Comparison of ENCODE assay signal across 8 cellular contexts in the genomic region with DNA sequence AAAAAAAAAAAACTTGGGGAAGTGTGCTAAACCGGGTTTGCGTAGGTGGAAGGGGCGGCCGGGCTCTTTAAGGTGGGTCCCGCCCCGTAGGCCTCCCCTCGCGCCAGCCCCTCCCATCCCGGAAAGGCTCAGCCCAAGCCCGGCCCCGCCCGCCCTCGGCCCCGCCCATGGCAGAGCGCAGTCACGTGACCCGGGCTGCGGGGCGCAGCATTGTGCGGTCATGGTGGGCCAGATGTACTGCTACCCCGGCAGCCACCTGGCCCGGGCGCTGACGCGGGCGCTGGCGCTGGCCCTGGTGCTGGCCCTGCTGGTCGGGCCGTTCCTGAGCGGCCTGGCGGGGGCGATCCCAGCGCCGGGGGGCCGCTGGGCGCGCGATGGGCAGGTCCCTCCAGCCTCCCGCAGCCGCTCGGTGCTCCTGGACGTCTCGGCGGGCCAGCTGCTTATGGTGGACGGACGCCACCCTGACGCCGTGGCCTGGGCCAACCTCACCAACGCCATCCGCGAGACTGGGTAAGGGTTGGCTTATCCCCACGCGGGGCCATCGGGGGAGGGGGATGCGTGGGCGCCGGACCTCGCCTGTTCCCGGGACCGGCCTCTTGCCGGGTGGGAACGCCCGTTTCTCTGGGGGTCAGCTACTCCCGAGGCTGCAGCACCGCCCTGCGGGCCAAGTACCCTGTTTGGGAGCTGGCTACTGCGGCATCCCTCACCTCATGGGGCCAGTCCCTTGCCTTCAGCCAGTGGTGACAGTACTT. TPM values are rescaled to one million over a fixed set of nuclear protein-coding genes. Genes with fewer than 3 reads are reported as not detected.
DNase-seq lines count a peak whose midpoint lies in the region; ATAC-seq and TF ChIP-seq lines count a peak whose summit lies in the region.

PLBD2 (plus strand) TSS at position 207 of the 752 bp plus-strand sequence; CDS start at position 221, 14 bp downstream.

- peaks cover 18% of the 10 kb centered on the region; the same call in 1 of the 2 replicates for H3F3A ChIP-seq in PC-9 (ENCODE audit: insufficient read depth, low read depth)

- intact Hi-C loops in PC-9 (cut with micrococcal nuclease; ENCODE audit: unreplicated experiment): loop anchor here (2.0 kb wide), 1 partner anchor 24 kb away; the partner anchor contains the start of gene SLC8B1

- H3K27ac ChIP-seq in PC-9: no peak within 1 kb of the TSS

- H2AFZ ChIP-seq in PC-9: peak within 1 kb of the TSS; percentile 93

- peak within 1 kb of the TSS; percentile 91 for H3K4me3 ChIP-seq in PC-9
- peak within 1 kb of the TSS; percentile 71 for H3K4me3 ChIP-seq in epithelial cell of proximal tubule (ENCODE audit: low read depth, low read length)
- peak within 1 kb of the TSS; percentile 71 for H3K4me3 ChIP-seq in mucosa of stomach (ENCODE audit: low read length)

- POLR2A ChIA-PET in PC-9 (lab: Charles Lee; ENCODE audit: unreplicated experiment): interaction anchor here (0.6 kb wide), 1 partner anchor 137 kb away, joined by 9 read pairs; no protein-coding TSS in a partner anchor

- peak; percentile 92 for ATAC-seq in GM21528 (IDR thresholded peaks at IDR 0.05; ENCODE audit: low FRiP score, unreplicated experiment)

- DNase-seq in DMS114 treated with DMSO at 0.1 percent for 48 hours (lab: John Stamatoyannopoulos, UW; ENCODE audit: unreplicated experiment) (peak; percentile 87), HuH-7.5 (ENCODE audit: low spot score) (peak; percentile 91), PC-9 (peak; percentile 75 to 90), epithelial cell of proximal tubule (ENCODE audit: low read depth) (peak; percentile 19)
- DNase-seq in activated T-cell treated with anti-CD3 and anti-CD28 coated beads, Interleukin-2, amount 50 U/mL, for 1 hour: peak; percentile 94
- DNase-seq in stimulated activated CD8-positive, alpha-beta memory T cell treated with anti-CD3 and anti-CD28 coated beads, Interleukin-4, amount 100 ng/mL, for 48 hours: peak; percentile 94

- H3K27me3 ChIP-seq in PC-9 (ENCODE audit: insufficient read depth, low read depth) (no peaks in the 10 kb centered on the region), mucosa of stomach (ENCODE audit: control insufficient read depth, insufficient read depth, low read length) (no peaks in the 10 kb centered on the region)

- H3K4me1 ChIP-seq in PC-9 (replicated peaks; ENCODE audit: insufficient read depth): peaks cover 6% of the 10 kb centered on the region; the same call in 1 of the 2 replicates
- H3K4me1 ChIP-seq in mucosa of stomach (ENCODE audit: control insufficient read depth, insufficient read depth, low read length): peaks cover 7% of the 10 kb centered on the region

- H3K9ac ChIP-seq in mucosa of stomach (ENCODE audit: low read length): peak within 1 kb of the TSS; percentile 80

- TF ChIP-seq CTCF in PC-9 (conservative IDR thresholded peaks at IDR 0.05) (no peak), epithelial cell of proximal tubule (conservative IDR thresholded peaks at IDR 0.05; ENCODE audit: low read depth, low read length) (no peak)

- no TSS peak for BruUV-seq in PC-9 (replicated peaks; lab: Mats Ljungman, UMichigan)

- no peaks in the 10 kb centered on the region for H3K9me3 ChIP-seq in PC-9 (ENCODE audit: insufficient read depth, low read depth)
- H3K9me3 ChIP-seq in mucosa of stomach (ENCODE audit: control insufficient read depth, low read length): no peaks in the 10 kb centered on the region

- peak within 1 kb of the TSS; percentile 89 for H3K4me2 ChIP-seq in PC-9

- H4K20me1 ChIP-seq in PC-9 (ENCODE audit: insufficient read depth): 0 out of 2 replicates have a peak, but pooled peaks cover 4% of the 10 kb centered on the region

- CTCF ChIA-PET in PC-9 (lab: Charles Lee): no interaction called here

- H3K36me3 ChIP-seq in PC-9 (ENCODE audit: low read depth): no peaks in the 10 kb centered on the region
- no peaks in the 10 kb centered on the region for H3K36me3 ChIP-seq in mucosa of stomach (ENCODE audit: control insufficient read depth, insufficient read depth, low read length)

- H3K9me2 ChIP-seq in PC-9 (ENCODE audit: insufficient read depth): no peaks in the 10 kb centered on the region

- no peaks in the 10 kb centered on the region for H3K79me2 ChIP-seq in PC-9 (ENCODE audit: low read depth)

RNA-seq across cellular contexts. Expression of gene PLBD2, which starts in this region (rescaled TPM):
- total RNA-seq in PC-9 (2021): 30.7 and 33.8 TPM in 2 replicates
- 15.6 and 20.1 TPM in 2 replicates for total RNA-seq in epithelial cell of proximal tubule

Comparison
In these comparisons a context has a peak if more than half of its experiments do, and no peak if none do; other contexts are left out.
1. DNase-seq: peak in every context shown above with its lines; median percentile 94 in activated T-cell treated with anti-CD3 and anti-CD28 coated beads, Interleukin-2, amount 50 U/mL, for 1 hour; 94 in stimulated activated CD8-positive, alpha-beta memory T cell treated with anti-CD3 and anti-CD28 coated beads, Interleukin-4, amount 100 ng/mL, for 48 hours; 91 in HuH-7.5; 87 in DMS114 treated with DMSO at 0.1 percent for 48 hours; 82 in PC-9; 19 in epithelial cell of proximal tubule.